Comparison of ENCODE assay signal across 31 cellular contexts in genomic region chr2:167271941-167272340, GRCh38. TPM values are rescaled to one million over a fixed set of nuclear protein-coding genes. Genes with fewer than 3 reads are reported as not detected.
DNase-seq lines count a peak whose midpoint lies in the region; ATAC-seq and TF ChIP-seq lines count a peak whose summit lies in the region.
"Had no signal": no experiment of that assay in that cellular context is flagged by ENCODE, and none has a peak within 500 bp of the region (broad histone marks: within the 10 kb centered on the region; RNA-seq: fewer than 3 reads in every experiment).

No MANE protein-coding gene starts in this region.

- no peak for TF ChIP-seq EP300 in upper lobe of left lung (IDR thresholded peaks at IDR 0.05)

- H3K9me3 ChIP-seq in upper lobe of left lung (peaks cover 0 to 10% (median 7%) of the 10 kb centered on the region in 4 donors), prostate gland (no peaks in the 10 kb centered on the region)
- H3K9me3 ChIP-seq: BE2C, neutrophil, vagina had no signal

- H3K27ac ChIP-seq in upper lobe of left lung (no peak overlapping the region), prostate gland (no peak overlapping the region)
- H3K27ac ChIP-seq: breast epithelium, epithelial cell of prostate, neutrophil, stomach, vagina had no signal

- H3K4me1 ChIP-seq in upper lobe of left lung (no peaks in the 10 kb centered on the region), prostate gland (replicated peaks) (no peaks in the 10 kb centered on the region)
- H3K4me1 ChIP-seq: BE2C, breast epithelium, stomach, vagina had no signal

- DNase-seq in EL (peak; percentile 24), RKO (ENCODE audit: low spot score) (peak; percentile 2), choroid plexus epithelial cell (ENCODE audit: low read depth) (peak; percentile 68), renal cortical epithelial cell (ENCODE audit: low read depth) (peak; percentile 20), upper lobe of left lung (no peak), prostate gland (ENCODE audit: low spot score) (no peak)
- DNase-seq: activated CD4-positive, alpha-beta memory T cell treated with anti-CD3 and anti-CD28 coated beads, Interleukin-2, amount 10 ng/mL, durations not matched to agents 7 days and 5 days; activated CD4-positive, alpha-beta T cell treated with anti-CD3 and anti-CD28 coated beads for 1 hour; activated CD8-positive, alpha-beta memory T cell treated with anti-CD3 and anti-CD28 coated beads, Interleukin-2, amount 50 U/mL, for 48 hours; activated naive CD4-positive, alpha-beta T cell treated with anti-CD3 and anti-CD28 coated beads for 36 hours; BE2C; CD8-positive, alpha-beta T cell; effector memory CD4-positive, alpha-beta T cell; left ventricle myocardium superior; naive B cell; NCI-H146; NCI-H446; NCI-H774; RPMI8226; stimulated activated CD4-positive, alpha-beta T cell treated with anti-CD3 and anti-CD28 coated beads, Interleukin-12 subunit alpha, Interleukin-12 subunit beta, amount 100 ng/mL, for 4 hours; stimulated activated CD4-positive, alpha-beta T cell treated with anti-CD3 and anti-CD28 coated beads, Interleukin-2, amount 100 ng/mL, for 48 hours; stomach; T-helper 2 cell had no signal

- H3K36me3 ChIP-seq in upper lobe of left lung (no peaks in the 10 kb centered on the region), prostate gland (no peaks in the 10 kb centered on the region)
- H3K36me3 ChIP-seq: BE2C, breast epithelium, neutrophil, stomach, vagina had no signal

- intact Hi-C loops in prostate gland (cut with DNase I) = no loop called here

- H3K4me3 ChIP-seq in choroid plexus epithelial cell (ENCODE audit: low read depth, low read length) = no peak overlapping the region
- H3K4me3 ChIP-seq in upper lobe of left lung = no peak overlapping the region
- no peak overlapping the region for H3K4me3 ChIP-seq in prostate gland
- H3K4me3 ChIP-seq: breast epithelium, stomach, vagina had no signal

- ATAC-seq in GM19455 (IDR thresholded peaks at IDR 0.05; ENCODE audit: unreplicated experiment) (no peak), upper lobe of left lung (ENCODE audit: low FRiP score in 2 of 2) (no peak), GM18517 (IDR thresholded peaks at IDR 0.05; ENCODE audit: unreplicated experiment) (no peak)
- ATAC-seq: CD8-positive, alpha-beta T cell; left ventricle myocardium superior; sciatic nerve had no signal

- TF ChIP-seq POLR2A in upper lobe of left lung (IDR thresholded peaks at IDR 0.05) = no peak
- no peak for TF ChIP-seq POLR2A in prostate gland (IDR thresholded peaks at IDR 0.05)

- TF ChIP-seq CTCF in choroid plexus epithelial cell (conservative IDR thresholded peaks at IDR 0.05; ENCODE audit: low read depth, low read length) (no peak), upper lobe of left lung (IDR thresholded peaks at IDR 0.05) (no peak), prostate gland (IDR thresholded peaks at IDR 0.05) (no peak)

- WGBS in upper lobe of left lung, 2 donors = 69 to 79% methylated on average over 3 of the region's 3 CpGs
- 49% methylated on average over 3 of the region's 3 CpGs for WGBS in prostate gland

- H3K27me3 ChIP-seq in upper lobe of left lung (no peaks in the 10 kb centered on the region), prostate gland (replicated peaks; ENCODE audit: insufficient read depth) (no peaks in the 10 kb centered on the region)
- H3K27me3 ChIP-seq: BE2C, breast epithelium, neutrophil, stomach, vagina had no signal

RNA-seq across cellular contexts. Expression of gene B3GALT1, which starts 20.9 kb away (rescaled TPM):
- 0.30 TPM in 1 of 2 replicates, not detected in the other for total RNA-seq in renal cortical epithelial cell
- under 1 TPM in 3 of 6 donors, not detected in 3; 0.06 to 0.22 (median 0.20) TPM for total RNA-seq in upper lobe of left lung
- 1 to 10 TPM in 1 of 2 donors, not detected in 1; 1.4 TPM for total RNA-seq in prostate gland
- total RNA-seq: activated CD4-positive, alpha-beta memory T cell treated with anti-CD3 and anti-CD28 coated beads, Interleukin-2, amount 10 ng/mL, durations not matched to agents 7 days and 5 days; activated naive CD4-positive, alpha-beta T cell treated with anti-CD3 and anti-CD28 coated beads for 36 hours; activated T-helper 1 cell treated with anti-CD3 and anti-CD28 coated beads, Interleukin-12 subunit alpha, Interleukin-12 subunit beta, Interleukin-2, Interleukin-4 antibody, amounts not matched to agents 30 ng/mL and 10 ng/mL and 1 ng/mL, durations not matched to agents 14 hours and 24 hours and 36 hours had no signal

Comparison
In these comparisons a context has a peak if more than half of its experiments do, and no peak if none do; other contexts are left out.
1. DNase-seq: peak in EL (single experiment), RKO (single experiment), choroid plexus epithelial cell (single experiment) and renal cortical epithelial cell (single experiment); none in upper lobe of left lung (0 of 2) and prostate gland (single experiment).